In the genomic region with DNA sequence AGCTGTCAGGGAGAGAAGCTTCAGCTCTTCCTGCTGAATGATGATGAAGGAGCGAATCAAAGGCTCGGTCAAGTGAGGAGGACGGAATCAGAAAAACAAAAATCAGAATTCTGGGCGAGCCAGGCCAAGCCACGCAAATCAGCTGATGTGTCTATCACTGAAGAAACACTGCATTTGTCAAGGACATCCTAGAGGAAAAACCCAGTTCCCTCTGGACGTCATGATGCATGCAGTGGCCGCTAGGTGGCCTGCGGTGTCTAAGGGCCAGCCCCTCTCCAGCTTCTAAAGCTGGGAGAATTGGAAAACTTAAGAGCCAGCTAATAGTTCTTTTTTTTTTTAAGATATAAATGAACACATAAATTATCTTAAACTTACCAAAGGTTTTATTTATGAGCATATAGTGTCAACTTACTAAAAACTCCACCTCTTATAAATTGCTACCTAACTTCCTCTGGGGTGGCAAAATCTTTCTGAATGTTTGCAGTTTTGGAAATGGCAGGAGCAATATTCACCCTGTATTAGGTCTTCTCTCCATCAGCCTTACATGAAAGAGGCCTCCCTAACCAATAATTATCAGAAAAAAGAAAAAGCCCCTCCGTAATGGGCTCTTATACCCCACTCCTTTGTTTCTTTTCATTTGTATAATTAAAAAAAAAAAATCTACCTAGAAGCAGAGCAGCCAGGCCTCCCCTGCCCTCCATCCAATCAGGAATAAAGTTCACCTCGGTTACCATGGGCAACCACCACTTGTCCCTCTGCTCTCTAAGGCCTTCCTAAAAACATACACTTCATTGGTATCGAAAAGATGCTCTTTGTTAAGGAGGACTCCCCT, we compare ENCODE assay signal across 8 cellular contexts.
DNase-seq lines count a peak whose midpoint lies in the region; ATAC-seq and TF ChIP-seq lines count a peak whose summit lies in the region.

No MANE protein-coding gene starts in this region.

- H3K9me2 ChIP-seq in hepatocyte (replicated peaks; ENCODE audit: insufficient read depth), result no peaks in the 10 kb centered on the region

- WGBS in hepatocyte (ENCODE audit: low lambda C conversion rate, missing lambda C conversion rate), result 30% methylated on average over 11 of the region's 11 CpGs

- H2AFZ ChIP-seq in hepatocyte, result no peak overlapping the region

- in situ Hi-C loops in GM13977 (cut with MboI; ENCODE audit: low pct_unique_long_range_greater_than_20kb, low sequenced_read_pairs, unreplicated experiment) (no loop called here), astrocyte of the cerebellum (cut with HindIII; ENCODE audit: low sequenced_read_pairs) (loop anchor here (5.0 kb wide), 1 partner anchor 87 kb away; no protein-coding TSS in a partner anchor)

- TF ChIP-seq CTCF in AG09309 (IDR thresholded peaks at IDR 0.05; ENCODE audit: control insufficient read depth, insufficient read depth, low read depth, low read length, missing control alignments) (peak; percentile 89), GM13977 (IDR thresholded peaks at IDR 0.05; ENCODE audit: extremely low read depth, insufficient read depth, missing control alignments) (peak; percentile 90), astrocyte of the cerebellum (IDR thresholded peaks at IDR 0.05; ENCODE audit: low read depth, low read length, missing control alignments) (peak; percentile 95), hepatocyte (IDR thresholded peaks at IDR 0.05; ENCODE audit: poor library complexity) (peak; percentile 80)

- DNase-seq in AG09309 (ENCODE audit: low read depth) (peak; percentile 17), GM13977 (ENCODE audit: low spot score) (peak; percentile 64), NAMALWA (ENCODE audit: low spot score) (peak; percentile 49), astrocyte of the cerebellum (ENCODE audit: low read depth) (peak; percentile 3), hepatocyte (ENCODE audit: low spot score) (peak; percentile 80)
- DNase-seq in stimulated activated CD8-positive, alpha-beta memory T cell treated with anti-CD3 and anti-CD28 coated beads, Interleukin-4, amount 100 ng/mL, for 48 hours, result peak; percentile 12
- no peak for DNase-seq in activated CD4-positive, alpha-beta T cell treated with anti-CD3 and anti-CD28 coated beads, Interleukin-2, amount 50 U/mL, for 48 hours

- no peaks in the 10 kb centered on the region for H3K27me3 ChIP-seq in hepatocyte

- ATAC-seq in HG02970 (IDR thresholded peaks at IDR 0.05; ENCODE audit: low FRiP score, unreplicated experiment), result no peak

- H3K4me3 ChIP-seq in AG09309 (ENCODE audit: control insufficient read depth, low read depth, low read length), result no peak overlapping the region
- no peak overlapping the region for H3K4me3 ChIP-seq in astrocyte of the cerebellum (ENCODE audit: low read depth, low read length)
- H3K4me3 ChIP-seq in hepatocyte, result no peak overlapping the region

- H3K27ac ChIP-seq in hepatocyte, result no peak overlapping the region

- no peaks in the 10 kb centered on the region for H3K4me1 ChIP-seq in hepatocyte (ENCODE audit: insufficient read depth)

- H3K9me3 ChIP-seq in hepatocyte (ENCODE audit: low read depth), result no peaks in the 10 kb centered on the region

- no peaks in the 10 kb centered on the region for H3K79me2 ChIP-seq in hepatocyte

- no peak overlapping the region for H3K4me2 ChIP-seq in hepatocyte

- H3K36me3 ChIP-seq in hepatocyte (replicated peaks; ENCODE audit: insufficient read depth, low read depth), result no peaks in the 10 kb centered on the region

- no peaks in the 10 kb centered on the region for H4K20me1 ChIP-seq in hepatocyte (ENCODE audit: insufficient read depth, poor library complexity, severe bottlenecking)

Comparison
In these comparisons a context has a peak if more than half of its experiments do, and no peak if none do; other contexts are left out.
1. DNase-seq: peak in AG09309 (single experiment), GM13977 (single experiment), NAMALWA (single experiment), astrocyte of the cerebellum (single experiment), hepatocyte (single experiment) and stimulated activated CD8-positive, alpha-beta memory T cell treated with anti-CD3 and anti-CD28 coated beads, Interleukin-4, amount 100 ng/mL, for 48 hours (single experiment); none in activated CD4-positive, alpha-beta T cell treated with anti-CD3 and anti-CD28 coated beads, Interleukin-2, amount 50 U/mL, for 48 hours (0 of 2).
2. Peak in every context shown above with its lines, with median percentiles within 50 percentile points of each other: CTCF ChIP-seq.